ENCODE assay signal across 20 cellular contexts in the genomic region with DNA sequence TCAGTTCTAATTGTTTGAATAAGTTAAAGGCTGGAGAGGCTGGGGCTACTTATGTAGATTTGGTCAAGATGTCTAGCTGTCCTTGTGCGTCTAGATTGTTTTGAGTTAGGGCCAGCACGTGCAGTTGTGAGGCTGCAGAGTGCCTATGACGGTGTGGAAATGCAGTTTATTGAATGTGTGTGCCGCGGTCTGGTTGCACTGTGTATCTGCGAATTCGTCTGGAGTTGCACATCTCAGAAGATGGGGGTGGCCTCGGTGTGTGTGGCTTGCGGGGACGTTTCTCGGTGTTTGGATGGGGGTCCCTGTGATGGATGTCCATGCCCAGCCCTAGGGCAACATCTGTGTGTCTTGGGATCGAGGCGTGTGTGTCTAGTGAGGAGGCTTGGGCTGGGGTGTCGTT. TPM values are rescaled to one million over a fixed set of nuclear protein-coding genes. Genes with fewer than 3 reads are reported as not detected.
A peak's percentile ranks its signal among the peaks of the same experiment; 100 is the strongest.
DNase-seq lines count a peak whose midpoint lies in the region; ATAC-seq and TF ChIP-seq lines count a peak whose summit lies in the region.
"Had no signal": no experiment of that assay in that cellular context is flagged by ENCODE, and none has a peak within 500 bp of the region (broad histone marks: within the 10 kb centered on the region; RNA-seq: fewer than 3 reads in every experiment).

No MANE protein-coding gene starts in this region.

- peaks cover 13% of the 10 kb centered on the region for H3K9me3 Mint-ChIP-seq in glutamatergic neuron (ENCODE audit: unreplicated experiment)
- H3K9me3 Mint-ChIP-seq: activated naive CD4-positive, alpha-beta T cell treated with anti-CD3 and anti-CD28 coated beads for 36 hours had no signal

- DNase-seq in glutamatergic neuron: no peak
- DNase-seq in ovary: no peak
- no peak for DNase-seq in T-helper 9 cell
- DNase-seq: activated naive CD4-positive, alpha-beta T cell treated with anti-CD3 and anti-CD28 coated beads for 36 hours; IMR-90; left lung; NCI-H2081 treated with DMSO at 0.1 percent for 48 hours; NCI-H526 treated with DMSO at 0.1 percent for 48 hours; SK-N-SH; stimulated activated CD4-positive, alpha-beta T cell treated with anti-CD3 and anti-CD28 coated beads, Interleukin-4, amount 100 ng/mL, for 1 hour had no signal

- TF ChIP-seq CTCF in C4-2B (conservative IDR thresholded peaks at IDR 0.05): no peak
- TF ChIP-seq CTCF in glutamatergic neuron (IDR thresholded peaks at IDR 0.05; ENCODE audit: partially characterized antibody, unreplicated experiment): no peak
- no peak for TF ChIP-seq CTCF in ovary (IDR thresholded peaks at IDR 0.05)

- H3K36me3 ChIP-seq in HUES6 (ENCODE audit: control insufficient read depth, insufficient read depth, low read length) (no peaks in the 10 kb centered on the region), ovary (no peaks in the 10 kb centered on the region)
- H3K36me3 ChIP-seq: BLaER1, left lung, right atrium auricular region had no signal

- H3K4me3 ChIP-seq in HUES6 (ENCODE audit: low read depth, low read length) (peak overlapping the region; percentile 45; the same call in 1 of the 2 replicates), ovary (peak overlapping the region; percentile 37)
- H3K4me3 ChIP-seq: BLaER1, left lung had no signal

- H3K27me3 ChIP-seq in HUES6 (ENCODE audit: control insufficient read depth, insufficient read depth, low read length) (peaks cover 98% of the 10 kb centered on the region), ovary (no peaks in the 10 kb centered on the region)

- ATAC-seq in GM18909 (IDR thresholded peaks at IDR 0.05; ENCODE audit: poor library complexity, unreplicated experiment) (no peak), HG03139 (IDR thresholded peaks at IDR 0.05; ENCODE audit: unreplicated experiment) (no peak)
- ATAC-seq: HCT116, PC-3 had no signal

- H3K9me3 ChIP-seq in HUES6 (ENCODE audit: control insufficient read depth, insufficient read depth, low read depth, low read length) (no peaks in the 10 kb centered on the region), ovary (no peaks in the 10 kb centered on the region)
- H3K9me3 ChIP-seq: left lung, right atrium auricular region, SK-N-SH had no signal

- peak overlapping the region; percentile 39 for H3K27ac Mint-ChIP-seq in glutamatergic neuron (ENCODE audit: unreplicated experiment)
- H3K27ac Mint-ChIP-seq: activated naive CD4-positive, alpha-beta T cell treated with anti-CD3 and anti-CD28 coated beads for 36 hours had no signal

- peaks cover 40% of the 10 kb centered on the region for H3K27me3 Mint-ChIP-seq in glutamatergic neuron (ENCODE audit: unreplicated experiment)

- intact Hi-C loops in ovary (cut with DNase I): no loop called here

- H3K4me1 Mint-ChIP-seq in glutamatergic neuron (ENCODE audit: low read depth, unreplicated experiment): peaks cover 10% of the 10 kb centered on the region

- 53 to 78% (median 69%) methylated on average over 14 of the region's 14 CpGs for WGBS in ovary, 3 donors

- TF ChIP-seq EP300 in ovary (IDR thresholded peaks at IDR 0.05): no peak

- H3K9ac ChIP-seq in HUES6 (ENCODE audit: low read length): no peak overlapping the region
- H3K9ac ChIP-seq: BLaER1, SK-N-SH had no signal

- peak overlapping the region; percentile 20; the same call in 1 of the 2 replicates for H3K27ac ChIP-seq in C4-2B
- no peak overlapping the region for H3K27ac ChIP-seq in HUES6 (ENCODE audit: low read depth, low read length)
- no peak overlapping the region for H3K27ac ChIP-seq in ovary
- H3K27ac ChIP-seq: BLaER1, left lung, right atrium auricular region had no signal

- H3K36me3 Mint-ChIP-seq in glutamatergic neuron (ENCODE audit: unreplicated experiment): peaks cover 5% of the 10 kb centered on the region

- H3K4me1 ChIP-seq in HUES6 (ENCODE audit: control insufficient read depth, insufficient read depth, low read length) (peaks cover 32% of the 10 kb centered on the region), ovary (ENCODE audit: insufficient read depth) (no peaks in the 10 kb centered on the region)

- no peak for TF ChIP-seq POLR2A in ovary (IDR thresholded peaks at IDR 0.05)

- peak overlapping the region; percentile 76 for H3K4me3 Mint-ChIP-seq in glutamatergic neuron (ENCODE audit: unreplicated experiment)
- H3K4me3 Mint-ChIP-seq: activated naive CD4-positive, alpha-beta T cell treated with anti-CD3 and anti-CD28 coated beads for 36 hours had no signal

RNA-seq across cellular contexts. Expression of gene EMX2, which starts 10.2 kb away (rescaled TPM):
- total RNA-seq in glutamatergic neuron (ENCODE audit: unreplicated experiment): 0.47 TPM
- 10 to 100 TPM in 5 of 7 donors, 1 to 10 TPM in 2; 7.3 to 25.5 (median 12.2) TPM for total RNA-seq in ovary
- 10 to 100 TPM; 14.4 to 62.1 TPM for polyA plus RNA-seq in ovary
- total RNA-seq: activated CD8-positive, alpha-beta memory T cell treated with anti-CD3 and anti-CD28 coated beads for 36 hours; activated naive CD4-positive, alpha-beta T cell treated with anti-CD3 and anti-CD28 coated beads for 36 hours; glomerular endothelial cell; IMR-90; left lung; PC-3 had no signal
- polyA plus RNA-seq: IMR-90, SK-N-SH had no signal
